30 cellular contexts compared by ENCODE assay signal in the genomic region with DNA sequence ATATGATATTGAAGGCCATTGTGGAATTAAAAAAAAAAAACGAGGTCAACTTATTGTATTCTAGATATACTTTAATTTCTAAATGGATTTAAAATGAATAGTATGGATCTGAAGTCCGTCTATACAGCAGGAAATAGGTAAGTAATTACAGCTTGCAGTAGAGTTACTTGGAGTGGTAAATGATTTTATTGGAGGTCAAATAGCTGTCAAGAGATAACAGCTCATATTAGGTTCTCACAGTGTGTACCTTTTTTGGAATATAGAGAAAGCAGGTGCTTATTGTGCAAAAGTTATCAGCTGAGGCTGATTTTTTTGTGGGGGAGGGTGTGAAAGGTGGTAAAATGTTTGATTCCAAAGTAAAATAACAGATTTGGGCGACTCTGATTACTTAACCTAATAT.
"Had no signal": no experiment of that assay in that cellular context is flagged by ENCODE, and none has a peak within 500 bp of the region (broad histone marks: within the 10 kb centered on the region; RNA-seq: fewer than 3 reads in every experiment).

No MANE protein-coding gene starts in this region.

- H3K4me1 ChIP-seq: SJCRH30 had no signal

- H3K9me3 ChIP-seq: SJCRH30 had no signal

- H3K27ac ChIP-seq: KMS-11, PC-9, RWPE1, SJCRH30, SK-N-MC had no signal

- FAIRE-seq: RCC 7860 had no signal

- H3K27me3 ChIP-seq: SJCRH30 had no signal

- DNase-seq: Karpas-422, MM.1S, MV-4-11, NCI-H1092, NCI-H1105, NCI-H1417 treated with DMSO at 0.1 percent for 48 hours, NCI-H1436 treated with DMSO at 0.1 percent for 48 hours, NCI-H1694 treated with DMSO at 0.1 percent for 48 hours, NCI-H187 treated with DMSO at 0.1 percent for 48 hours, NCI-H2029, NCI-H2081, NCI-H2171 treated with DMSO at 0.1 percent for 48 hours, NCI-H2227 treated with DMSO at 0.1 percent for 48 hours, NCI-H345, NCI-H446, NCI-H510A treated with DMSO at 0.1 percent for 48 hours, NCI-H524 treated with DMSO at 0.1 percent for 48 hours, NCI-H526 treated with DMSO at 0.1 percent for 48 hours, NCI-H774, PC-9, SHP77, SIG-M5, SJCRH30 had no signal

- ATAC-seq: Panc1, Right ventricle myocardium inferior, SK-N-SH treated with all-trans-retinoic acid at 6 μM for 48 hours had no signal

- H3K36me3 ChIP-seq: SJCRH30 had no signal

- H3K4me3 ChIP-seq: PC-9, SJCRH30, SK-N-MC had no signal
